1 cellular context compared by ENCODE assay signal in genomic region chr2:109895090-109895869, GRCh38. TPM values are rescaled to one million over a fixed set of nuclear protein-coding genes. Genes with fewer than 3 reads are reported as not detected.
"Had no signal": no experiment of that assay in that cellular context is flagged by ENCODE, and none has a peak within 500 bp of the region (broad histone marks: within the 10 kb centered on the region; RNA-seq: fewer than 3 reads in every experiment).

No MANE protein-coding gene starts in this region.

RNA-seq across cellular contexts. Expression of gene LIMS3, which starts 3.2 kb away (rescaled TPM):
- total RNA-seq: renal cortical epithelial cell had no signal
